1 cellular context compared by ENCODE assay signal in the genomic region with DNA sequence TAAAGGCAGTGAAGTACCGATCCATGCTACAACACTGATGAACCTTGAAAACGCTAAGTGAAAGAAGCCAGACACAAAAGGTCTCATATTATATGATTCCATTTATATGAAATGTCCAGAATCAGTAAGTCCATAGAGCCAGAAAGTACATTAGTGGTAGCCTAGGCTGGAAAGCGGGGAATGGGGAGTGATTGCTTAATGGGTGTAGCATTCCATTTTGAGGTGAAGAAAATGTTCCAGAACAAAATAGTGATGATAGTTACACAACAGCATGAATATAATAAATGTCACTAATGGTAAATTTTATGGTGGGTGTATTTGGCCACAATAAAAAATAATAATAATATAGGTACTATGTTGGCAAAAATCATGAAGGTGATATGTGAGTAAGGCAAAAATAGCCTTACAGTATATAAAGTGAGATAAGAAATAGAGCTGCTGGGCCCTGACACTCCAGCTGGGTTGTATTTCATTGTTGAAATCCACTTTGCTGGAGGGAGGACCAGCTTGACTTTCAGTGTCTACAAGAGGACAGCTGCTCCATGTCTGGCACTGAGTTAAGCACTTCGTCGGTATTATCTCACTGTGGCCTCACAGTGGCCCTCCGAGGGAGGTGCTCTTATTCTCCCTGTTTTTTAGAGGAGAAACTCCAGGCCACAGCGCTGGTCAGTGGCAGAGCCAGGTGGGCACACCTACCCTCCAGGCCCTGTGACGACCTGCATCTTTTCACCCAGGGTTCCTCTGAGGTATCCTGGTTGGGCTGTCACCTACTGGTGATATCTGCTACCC.
TF ChIP-seq lines count a peak whose summit lies in the region.

No MANE protein-coding gene starts in this region.

TF ChIP-seq in IMR-90, 13 proteins besides CTCF, POLR2A, EP300 and RAD21:
- TF ChIP-seq BHLHE40 (IDR thresholded peaks at IDR 0.05; ENCODE audit: low read depth, low read length) (no peak), MAFK (IDR thresholded peaks at IDR 0.05; ENCODE audit: low read depth, low read length) (no peak), NFE2L2 (IDR thresholded peaks at IDR 0.05; ENCODE audit: low read depth, low read length) (no peak), MXI1 (IDR thresholded peaks at IDR 0.05; ENCODE audit: borderline replicate concordance, low read depth, low read length) (no peak), SMC3 (IDR thresholded peaks at IDR 0.05; ENCODE audit: low read depth, low read length) (no peak), RFX5 (IDR thresholded peaks at IDR 0.05; ENCODE audit: low read depth, low read length) (no peak), MAZ (IDR thresholded peaks at IDR 0.05; ENCODE audit: borderline replicate concordance, low read depth, low read length) (no peak), CEBPB (IDR thresholded peaks at IDR 0.05; ENCODE audit: low read depth, low read length) (no peak), CHD1 (IDR thresholded peaks at IDR 0.05; ENCODE audit: low read depth, low read length) (no peak)
- TF ChIP-seq, protein P1, sequence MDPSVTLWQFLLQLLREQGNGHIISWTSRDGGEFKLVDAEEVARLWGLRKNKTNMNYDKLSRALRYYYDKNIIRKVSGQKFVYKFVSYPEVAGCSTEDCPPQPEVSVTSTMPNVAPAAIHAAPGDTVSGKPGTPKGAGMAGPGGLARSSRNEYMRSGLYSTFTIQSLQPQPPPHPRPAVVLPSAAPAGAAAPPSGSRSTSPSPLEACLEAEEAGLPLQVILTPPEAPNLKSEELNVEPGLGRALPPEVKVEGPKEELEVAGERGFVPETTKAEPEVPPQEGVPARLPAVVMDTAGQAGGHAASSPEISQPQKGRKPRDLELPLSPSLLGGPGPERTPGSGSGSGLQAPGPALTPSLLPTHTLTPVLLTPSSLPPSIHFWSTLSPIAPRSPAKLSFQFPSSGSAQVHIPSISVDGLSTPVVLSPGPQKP (IDR thresholded peaks at IDR 0.05; ENCODE audit: borderline replicate concordance, low read depth, low read length): no peak
